9 cellular contexts compared by ENCODE assay signal in the genomic region with DNA sequence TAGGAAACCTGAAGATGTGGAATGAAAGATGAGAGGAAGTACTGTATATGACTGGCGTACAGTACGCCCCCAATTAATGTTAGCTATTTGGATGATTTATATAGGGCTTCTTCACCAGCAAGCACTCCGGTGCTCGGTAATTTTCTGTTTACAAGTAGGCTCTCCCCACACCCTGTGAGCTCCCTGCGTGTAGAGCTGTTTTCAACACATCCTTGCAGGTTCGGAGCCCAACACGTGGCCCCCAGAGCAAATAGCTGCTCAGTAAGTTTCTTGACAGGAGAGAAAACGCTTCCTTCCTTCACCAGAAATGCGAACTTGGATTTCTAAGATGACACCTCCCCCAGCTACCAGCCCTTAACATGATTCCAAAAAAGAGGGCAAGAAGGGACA. TPM values are rescaled to one million over a fixed set of nuclear protein-coding genes. Genes with fewer than 3 reads are reported as not detected.
DNase-seq lines count a peak whose midpoint lies in the region; ATAC-seq and TF ChIP-seq lines count a peak whose summit lies in the region.
"Had no signal": no experiment of that assay in that cellular context is flagged by ENCODE, and none has a peak within 500 bp of the region (broad histone marks: within the 10 kb centered on the region; RNA-seq: fewer than 3 reads in every experiment).

No MANE protein-coding gene starts in this region.

- no peaks in the 10 kb centered on the region for H3K27me3 Mint-ChIP-seq in activated T-cell treated with anti-CD3 and anti-CD28 coated beads, Interleukin-2, amount 50 U/mL, for 24 hours
- H3K27me3 Mint-ChIP-seq in glutamatergic neuron (ENCODE audit: unreplicated experiment) = peaks cover 2% of the 10 kb centered on the region

- H3K4me3 Mint-ChIP-seq in activated T-cell treated with anti-CD3 and anti-CD28 coated beads, Interleukin-2, amount 50 U/mL, for 24 hours = peak overlapping the region; percentile 83
- peak overlapping the region; percentile 65 for H3K4me3 Mint-ChIP-seq in glutamatergic neuron (ENCODE audit: unreplicated experiment)

- peak overlapping the region; percentile 94 for H3K27ac Mint-ChIP-seq in activated T-cell treated with anti-CD3 and anti-CD28 coated beads, Interleukin-2, amount 50 U/mL, for 24 hours
- no peak overlapping the region for H3K27ac Mint-ChIP-seq in glutamatergic neuron (ENCODE audit: unreplicated experiment)

- no peaks in the 10 kb centered on the region for H3K27me3 ChIP-seq in H7 (ENCODE audit: control insufficient read depth, insufficient read depth, low read length)

- TF ChIP-seq CTCF in glutamatergic neuron (IDR thresholded peaks at IDR 0.05; ENCODE audit: partially characterized antibody, unreplicated experiment) = no peak

- no peaks in the 10 kb centered on the region for H3K9me3 Mint-ChIP-seq in activated T-cell treated with anti-CD3 and anti-CD28 coated beads, Interleukin-2, amount 50 U/mL, for 24 hours
- no peaks in the 10 kb centered on the region for H3K9me3 Mint-ChIP-seq in glutamatergic neuron (ENCODE audit: unreplicated experiment)

- peak; percentile 22 for DNase-seq in H7
- DNase-seq in activated T-cell treated with anti-CD3 and anti-CD28 coated beads, Interleukin-2, amount 50 U/mL, for 24 hours = no peak
- DNase-seq in glutamatergic neuron = no peak
- DNase-seq in NCI-H524 treated with DMSO at 0.1 percent for 48 hours (lab: John Stamatoyannopoulos, UW) = no peak
- no peak for DNase-seq in NCI-H748 treated with DMSO at 0.1 percent for 48 hours (lab: John Stamatoyannopoulos, UW)
- no peak for DNase-seq in SHP77 (lab: John Stamatoyannopoulos, UW)
- DNase-seq: NCI-H446 treated with DMSO at 0.1 percent for 48 hours had no signal

- H3K4me1 Mint-ChIP-seq in activated T-cell treated with anti-CD3 and anti-CD28 coated beads, Interleukin-2, amount 50 U/mL, for 24 hours (ENCODE audit: low read depth) = peaks cover 75% of the 10 kb centered on the region
- no peaks in the 10 kb centered on the region for H3K4me1 Mint-ChIP-seq in glutamatergic neuron (ENCODE audit: low read depth, unreplicated experiment)

- peaks cover 33% of the 10 kb centered on the region for H3K36me3 Mint-ChIP-seq in activated T-cell treated with anti-CD3 and anti-CD28 coated beads, Interleukin-2, amount 50 U/mL, for 24 hours (ENCODE audit: low read depth)
- H3K36me3 Mint-ChIP-seq in glutamatergic neuron (ENCODE audit: unreplicated experiment) = no peaks in the 10 kb centered on the region

- H3K4me3 ChIP-seq in H7 (ENCODE audit: insufficient read depth, low read depth, low read length) (peak overlapping the region; percentile 78), skin epidermis (peak overlapping the region; percentile 68 to 99 (median 98))

- peaks cover 5% of the 10 kb centered on the region for H3K36me3 ChIP-seq in H7 (replicated peaks; ENCODE audit: control insufficient read depth, insufficient read depth, low read length)

- ATAC-seq in GM18519 (IDR thresholded peaks at IDR 0.05; ENCODE audit: low FRiP score, unreplicated experiment) = no peak

- H3K27ac ChIP-seq in skin epidermis = peak overlapping the region in 18 of 21 experiments; percentile 25 to 97 (median 82)

RNA-seq across cellular contexts. Expression of gene RAB22A, which starts 1.2 kb away (rescaled TPM):
- 3.8 and 5.8 TPM in 2 replicates for total RNA-seq in H7 (2014; rRNA removed; shearing (Covaris generic))
- total RNA-seq in glutamatergic neuron (ENCODE audit: unreplicated experiment) = 9.5 TPM
